14 cellular contexts compared by ENCODE assay signal in the genomic region with DNA sequence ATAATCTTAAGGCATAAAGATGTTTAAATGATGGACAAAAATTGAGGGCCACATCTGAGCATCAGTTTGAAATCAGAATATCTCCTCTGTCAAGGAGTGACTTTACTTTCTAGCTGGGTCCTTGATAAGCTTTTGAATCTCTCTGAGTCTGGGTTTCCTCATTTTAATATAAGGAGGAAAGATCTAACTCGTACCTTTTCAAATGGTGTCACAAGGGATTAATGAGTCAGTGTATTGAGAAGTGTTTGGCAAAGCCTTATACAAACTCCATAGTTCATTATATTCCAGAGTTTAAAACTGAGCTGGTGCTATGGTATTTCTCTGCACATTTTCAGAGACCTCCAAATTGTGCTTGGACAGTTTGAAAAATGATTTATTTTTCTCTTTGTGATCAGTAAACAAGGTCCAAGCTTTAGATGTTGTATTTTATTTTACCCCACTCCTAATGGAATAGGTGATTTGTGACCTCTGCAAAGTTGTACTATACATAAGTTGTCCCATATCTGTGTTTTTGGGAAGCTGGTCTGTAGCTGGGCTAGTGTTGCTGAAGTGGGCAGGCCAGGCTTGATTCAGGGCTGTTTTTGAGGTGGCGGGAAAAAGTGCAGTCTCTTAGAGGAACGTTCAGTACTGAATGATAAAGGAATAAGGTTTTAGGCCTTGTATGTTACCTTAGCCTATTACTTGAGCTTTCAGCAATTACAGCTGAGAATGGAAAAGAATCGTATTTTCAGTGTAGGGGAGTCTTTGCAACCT. TPM values are rescaled to one million over a fixed set of nuclear protein-coding genes. Genes with fewer than 3 reads are reported as not detected.
A peak's percentile ranks its signal among the peaks of the same experiment; 100 is the strongest.
DNase-seq lines count a peak whose midpoint lies in the region; ATAC-seq and TF ChIP-seq lines count a peak whose summit lies in the region.
"Had no signal": no experiment of that assay in that cellular context is flagged by ENCODE, and none has a peak within 500 bp of the region (broad histone marks: within the 10 kb centered on the region; RNA-seq: fewer than 3 reads in every experiment).

No MANE protein-coding gene starts in this region.

- no peak overlapping the region for H2AFZ ChIP-seq in hepatocyte

- peaks cover 3% of the 10 kb centered on the region for H3K36me3 ChIP-seq in hepatocyte (replicated peaks; ENCODE audit: insufficient read depth, low read depth)
- H3K36me3 ChIP-seq in skeletal muscle satellite cell (ENCODE audit: insufficient read depth, low read length) = peaks cover 7% of the 10 kb centered on the region

- H3K4me3 ChIP-seq in hepatocyte (no peak overlapping the region), skeletal muscle satellite cell (ENCODE audit: low read length) (no peak overlapping the region)

- WGBS in hepatocyte (ENCODE audit: low lambda C conversion rate, missing lambda C conversion rate) = 72% methylated on average over 4 of the region's 4 CpGs

- H3K9ac ChIP-seq in skeletal muscle satellite cell (ENCODE audit: low read depth, low read length) = no peak overlapping the region

- H4K20me1 ChIP-seq in hepatocyte (ENCODE audit: insufficient read depth, poor library complexity, severe bottlenecking) = peaks cover 83% of the 10 kb centered on the region

- DNase-seq in DMS53 (lab: John Stamatoyannopoulos, UW) (peak; percentile 3), DMS53 treated with DMSO at 0.1 percent for 48 hours (lab: John Stamatoyannopoulos, UW; ENCODE audit: unreplicated experiment) (no peak), hepatocyte (ENCODE audit: low spot score) (no peak), SK-N-DZ (ENCODE audit: low spot score) (no peak)
- DNase-seq in activated CD8-positive, alpha-beta memory T cell treated with anti-CD3 and anti-CD28 coated beads, Interleukin-2, amount 50 U/mL, for 48 hours = no peak
- DNase-seq: activated CD4-positive, alpha-beta memory T cell treated with anti-CD3 and anti-CD28 coated beads for 36 hours; activated naive CD4-positive, alpha-beta T cell treated with Interleukin-2 at 50 U/mL for 16 hours; NCI-H1105 treated with DMSO at 0.1 percent for 48 hours; NCI-H510A; T-helper 9 cell had no signal

- no peak overlapping the region for H3K27ac ChIP-seq in hepatocyte
- H3K27ac ChIP-seq: 22Rv1 had no signal

- H3K9me3 ChIP-seq in hepatocyte (ENCODE audit: low read depth) (no peaks in the 10 kb centered on the region), skeletal muscle satellite cell (replicated peaks; ENCODE audit: low read length) (no peaks in the 10 kb centered on the region)

- H3K4me1 Mint-ChIP-seq in activated T-helper 17 cell treated with anti-CD3 and anti-CD28 coated beads, Interleukin-2, amount 50 U/mL, for 72 hours = peaks cover 12% of the 10 kb centered on the region

- H3K9me2 ChIP-seq in hepatocyte (replicated peaks; ENCODE audit: insufficient read depth) = no peaks in the 10 kb centered on the region

- no peak for TF ChIP-seq CTCF in hepatocyte (IDR thresholded peaks at IDR 0.05; ENCODE audit: poor library complexity)

- H3K4me3 Mint-ChIP-seq in activated T-helper 17 cell treated with anti-CD3 and anti-CD28 coated beads, Interleukin-2, amount 50 U/mL, for 72 hours = no peak overlapping the region
- H3K4me3 Mint-ChIP-seq: activated CD4-positive, alpha-beta memory T cell treated with anti-CD3 and anti-CD28 coated beads for 36 hours had no signal

- H3K4me2 ChIP-seq in hepatocyte (peak overlapping the region; percentile 79), skeletal muscle satellite cell (ENCODE audit: low read length) (peak overlapping the region; percentile 53)

- H3K27me3 Mint-ChIP-seq in activated T-helper 17 cell treated with anti-CD3 and anti-CD28 coated beads, Interleukin-2, amount 50 U/mL, for 72 hours = no peaks in the 10 kb centered on the region
- H3K27me3 Mint-ChIP-seq: activated CD4-positive, alpha-beta memory T cell treated with anti-CD3 and anti-CD28 coated beads for 36 hours had no signal

- H3K27me3 ChIP-seq in hepatocyte = no peaks in the 10 kb centered on the region
- no peaks in the 10 kb centered on the region for H3K27me3 ChIP-seq in skeletal muscle satellite cell (ENCODE audit: control insufficient read depth, insufficient read depth, low read length)

- no peak for ATAC-seq in activated T-helper 17 cell treated with anti-CD3 and anti-CD28 coated beads, Interleukin-2, amount 50 U/mL, for 72 hours (replicated peaks)
- no peak for ATAC-seq in HG02852 (IDR thresholded peaks at IDR 0.05; ENCODE audit: unreplicated experiment)

- H3K4me1 ChIP-seq in hepatocyte (ENCODE audit: insufficient read depth) (no peaks in the 10 kb centered on the region), skeletal muscle satellite cell (ENCODE audit: control insufficient read depth, insufficient read depth, low read length) (peaks cover 43% of the 10 kb centered on the region)

- H3K27ac Mint-ChIP-seq in activated T-helper 17 cell treated with anti-CD3 and anti-CD28 coated beads, Interleukin-2, amount 50 U/mL, for 72 hours = peak overlapping the region; percentile 55
- H3K27ac Mint-ChIP-seq: activated CD4-positive, alpha-beta memory T cell treated with anti-CD3 and anti-CD28 coated beads for 36 hours had no signal

- no peaks in the 10 kb centered on the region for H3K9me3 Mint-ChIP-seq in activated T-helper 17 cell treated with anti-CD3 and anti-CD28 coated beads, Interleukin-2, amount 50 U/mL, for 72 hours
- H3K9me3 Mint-ChIP-seq: activated CD4-positive, alpha-beta memory T cell treated with anti-CD3 and anti-CD28 coated beads for 36 hours had no signal

- H3K79me2 ChIP-seq in hepatocyte = peaks cover 98% of the 10 kb centered on the region

- peaks cover 10% of the 10 kb centered on the region for H3K36me3 Mint-ChIP-seq in activated T-helper 17 cell treated with anti-CD3 and anti-CD28 coated beads, Interleukin-2, amount 50 U/mL, for 72 hours (ENCODE audit: low read depth)

RNA-seq across cellular contexts. Expression of a gene that starts 5.6 kb away (rescaled TPM):
- 10 to 100 TPM; 17.6 to 17.9 TPM for total RNA-seq in activated T-helper 17 cell treated with anti-CD3 and anti-CD28 coated beads, Interleukin-2, amount 50 U/mL, for 72 hours
- total RNA-seq in hepatocyte = 91.9 and 113 TPM in 2 replicates
- polyA plus RNA-seq in hepatocyte = 61.2 and 66.3 TPM in 2 replicates
- 86.9 and 88.0 TPM in 2 replicates for total RNA-seq in skeletal muscle satellite cell (2012; rRNA removed)
- polyA plus RNA-seq in SK-N-DZ (2014; cell fraction: cytosol; rRNA removed) = 6.7 and 7.4 TPM in 2 replicates
- 6.4 and 8.8 TPM in 2 replicates for polyA plus RNA-seq in SK-N-DZ (2014; cell fraction: nucleus; rRNA removed)
